37 cellular contexts compared by ENCODE assay signal in genomic region chr1:147452809-147453208, GRCh38.
DNase-seq lines count a peak whose midpoint lies in the region; ATAC-seq, FAIRE-seq and TF ChIP-seq lines count a peak whose summit lies in the region.
"Had no signal": no experiment of that assay in that cellular context is flagged by ENCODE, and none has a peak within 500 bp of the region (broad histone marks: within the 10 kb centered on the region; RNA-seq: fewer than 3 reads in every experiment).

No MANE protein-coding gene starts in this region.

- H3K9me3 Mint-ChIP-seq in neural progenitor cell = no peaks in the 10 kb centered on the region

- WGBS in liver = 41% methylated on average over 3 of the region's 3 CpGs
- 6% methylated on average over 3 of the region's 3 CpGs for WGBS in HepG2 (ENCODE audit: low lambda C conversion rate)
- 19% methylated on average over 3 of the region's 3 CpGs for WGBS in right lobe of liver (ENCODE audit: insufficient coverage, low coverage, low lambda C conversion rate, missing lambda C conversion rate)

- TF ChIP-seq POLR2A in HepG2 (IDR thresholded peaks at IDR 0.05; ENCODE audit: insufficient read depth in 1 of 2, low read depth in 2 of 2, low read length in 2 of 2) (no peak), right lobe of liver (IDR thresholded peaks at IDR 0.05) (no peak)

- TF ChIP-seq RAD21 in liver (IDR thresholded peaks at IDR 0.05) = no peak
- TF ChIP-seq RAD21 in HepG2 (CRISPR knock-in tag; IDR thresholded peaks at IDR 0.05) = no peak

- no peak overlapping the region for H3K9ac ChIP-seq in liver (ENCODE audit: low read depth in 1 of 2, low read length in 2 of 2)
- H3K9ac ChIP-seq in HepG2 (ENCODE audit: insufficient read depth, low read depth, low read length) = no peak overlapping the region
- no peak overlapping the region for H3K9ac ChIP-seq in neural progenitor cell
- H3K9ac ChIP-seq: BLaER1; BLaER1 treated with 17β-estradiol and CSF1 and Interleukin-3, amounts not matched to agents 10 nM and 100 nM had no signal

- CTCF ChIA-PET in HepG2 (lab: Yijun Ruan, JAX; ENCODE audit: low intra/inter-chr PET ratio, low total read pairs) = no interaction called here

- H3K27ac Mint-ChIP-seq in neural progenitor cell = no peak overlapping the region
- H3K27ac Mint-ChIP-seq: B cell; CD14-positive monocyte; CD4-positive, alpha-beta memory T cell; CD4-positive, alpha-beta T cell; CD8-positive, alpha-beta memory T cell; CD8-positive, alpha-beta T cell had no signal

- no peaks in the 10 kb centered on the region for H3K4me1 Mint-ChIP-seq in neural progenitor cell
- H3K4me1 Mint-ChIP-seq: B cell; CD14-positive monocyte; CD4-positive, alpha-beta memory T cell; CD4-positive, CD25-positive, alpha-beta regulatory T cell; CD8-positive, alpha-beta memory T cell had no signal

- POLR2A ChIA-PET in HepG2 (lab: Yijun Ruan, JAX) = no interaction called here

- H3K4me2 ChIP-seq in HepG2 (ENCODE audit: low read depth, low read length) (no peak overlapping the region), neural progenitor cell (no peak overlapping the region)
- H3K4me2 ChIP-seq: A549; BLaER1; BLaER1 treated with 17β-estradiol and CSF1 and Interleukin-3, amounts not matched to agents 10 nM and 100 nM had no signal

- H3K4me3 Mint-ChIP-seq in neural progenitor cell = no peak overlapping the region
- H3K4me3 Mint-ChIP-seq: B cell; CD14-positive monocyte; CD4-positive, alpha-beta memory T cell; CD4-positive, alpha-beta T cell; CD4-positive, CD25-positive, alpha-beta regulatory T cell; CD8-positive, alpha-beta memory T cell; CD8-positive, alpha-beta T cell had no signal

- TF ChIP-seq EP300 in HepG2 (IDR thresholded peaks at IDR 0.05; ENCODE audit: low read depth in 2 of 2, low read length in 2 of 2) = no peak
- TF ChIP-seq EP300 in HepG2 (CRISPR knock-in tag; IDR thresholded peaks at IDR 0.05; ENCODE audit: borderline replicate concordance) = no peak

- H3K27ac ChIP-seq in liver (ENCODE audit: low read depth in 1 of 2, low read length in 2 of 2) (no peak overlapping the region), HepG2 (ENCODE audit: extremely low read length, insufficient read depth, low read length) (no peak overlapping the region), right lobe of liver (no peak overlapping the region), neural progenitor cell (no peak overlapping the region)
- H3K27ac ChIP-seq: 22Rv1; A549; BLaER1; BLaER1 treated with 17β-estradiol and CSF1 and Interleukin-3, amounts not matched to agents 10 nM and 100 nM; C4-2B had no signal

- H3F3A ChIP-seq in neural progenitor cell (ENCODE audit: low read depth) = no peaks in the 10 kb centered on the region

- H3K4me3 ChIP-seq in liver (ENCODE audit: low read depth in 1 of 3, low read length in 3 of 3) (no peak overlapping the region), HepG2 (replicated peaks in 1 of 3; ENCODE audit: insufficient read depth in 1 of 3, low read depth in 2 of 3, low read length in 3 of 3) (no peak overlapping the region), right lobe of liver (no peak overlapping the region), neural progenitor cell (no peak overlapping the region)
- H3K4me3 ChIP-seq: A549; BLaER1; BLaER1 treated with 17β-estradiol and CSF1 and Interleukin-3, amounts not matched to agents 10 nM and 100 nM had no signal

- H3K9me3 ChIP-seq in liver (ENCODE audit: control insufficient read depth in 4 of 4, low read length in 3 of 4) (peaks cover 0 to under 1% (median 0%) of the 10 kb centered on the region in 4 donors), HepG2 (ENCODE audit: low read length) (no peaks in the 10 kb centered on the region), right lobe of liver (peaks cover 0 to 3% (median 0%) of the 10 kb centered on the region in 4 donors), neural progenitor cell (ENCODE audit: low read depth) (no peaks in the 10 kb centered on the region)
- H3K9me3 ChIP-seq: A549, BE2C, Caco-2 had no signal

- FAIRE-seq in HepG2 (lab: Jason Lieb, UNC) = no peak
- FAIRE-seq: A204.1, A549, D721Med had no signal

- DNase-seq in HepG2 (ENCODE audit: low spot score) (no peak), NCI-H774 (lab: John Stamatoyannopoulos, UW) (peak; percentile 4), left lobe of liver (ENCODE audit: low spot score) (no peak), right lobe of liver (peak in 2 of 3 donors; percentile 21 to 53), neural progenitor cell (ENCODE audit: low spot score) (no peak), NCI-H1436 treated with DMSO at 0.1 percent for 48 hours (lab: John Stamatoyannopoulos, UW) (no peak)
- DNase-seq: 8988T; ACHN; AML-193; BE2C; C1 segment of cervical spinal cord; Caco-2; Calu3; CD4-positive, alpha-beta memory T cell; CD4-positive, alpha-beta T cell; CD4-positive, CD25-positive, alpha-beta regulatory T cell; CD8-positive, alpha-beta memory T cell; CD8-positive, alpha-beta T cell; COR-L47; DMS 273 treated with DMSO at 0.1 percent for 48 hours; DMS153; DMS53; DMS79; DMS79 treated with DMSO at 0.1 percent for 48 hours; DND-41; EL had no signal

- H3K36me3 Mint-ChIP-seq in neural progenitor cell = no peaks in the 10 kb centered on the region
- H3K36me3 Mint-ChIP-seq: CD14-positive monocyte; CD4-positive, alpha-beta memory T cell; CD4-positive, CD25-positive, alpha-beta regulatory T cell; CD8-positive, alpha-beta memory T cell; CD8-positive, alpha-beta T cell had no signal

- H3K79me2 ChIP-seq in HepG2 (ENCODE audit: insufficient read depth, low read length) = no peaks in the 10 kb centered on the region
- no peaks in the 10 kb centered on the region for H3K79me2 ChIP-seq in neural progenitor cell (ENCODE audit: low read depth)

- H4K20me1 ChIP-seq in HepG2 (ENCODE audit: insufficient read depth, low read length) (no peaks in the 10 kb centered on the region), neural progenitor cell (ENCODE audit: low read depth) (no peaks in the 10 kb centered on the region)
- H4K20me1 ChIP-seq: BLaER1; BLaER1 treated with 17β-estradiol and CSF1 and Interleukin-3, amounts not matched to agents 10 nM and 100 nM had no signal

- H3K27me3 Mint-ChIP-seq in neural progenitor cell (ENCODE audit: insufficient read depth, low read depth) = no peaks in the 10 kb centered on the region

- H2AFZ ChIP-seq in HepG2 (ENCODE audit: low read length) = no peak overlapping the region
- H2AFZ ChIP-seq in neural progenitor cell (replicated peaks) = no peak overlapping the region

- no peak for ATAC-seq in HepG2
- peak; percentile 93 for ATAC-seq in left lobe of liver
- ATAC-seq in right lobe of liver = peak; percentile 78 to 93 (median 92)
- ATAC-seq in GM18498 (IDR thresholded peaks at IDR 0.05; ENCODE audit: unreplicated experiment) = no peak
- ATAC-seq: A549; CD8-positive, alpha-beta T cell had no signal

- in situ Hi-C loops in HepG2 (cut with HindIII; ENCODE audit: extremely low pct_ligation_motif_present, low pct_unique_long_range_greater_than_20kb) = no loop called here

- H3K27me3 ChIP-seq in liver (ENCODE audit: control insufficient read depth in 4 of 4, insufficient read depth in 4 of 4, low read length in 3 of 4) (no peaks in the 10 kb centered on the region), HepG2 (ENCODE audit: control insufficient read depth in 1 of 2, insufficient read depth in 2 of 2, low read length in 2 of 2) (no peaks in the 10 kb centered on the region), right lobe of liver (no peaks in the 10 kb centered on the region), neural progenitor cell (no peaks in the 10 kb centered on the region)
- H3K27me3 ChIP-seq: BE2C; BLaER1; BLaER1 treated with 17β-estradiol and CSF1 and Interleukin-3, amounts not matched to agents 10 nM and 100 nM had no signal

- no peak for TF ChIP-seq CTCF in liver (IDR thresholded peaks at IDR 0.05; ENCODE audit: low read depth, low read length, missing input control)
- TF ChIP-seq CTCF in HepG2 (CRISPR knock-in tag; IDR thresholded peaks at IDR 0.05) = no peak
- no peak for TF ChIP-seq CTCF in right lobe of liver (IDR thresholded peaks at IDR 0.05)
- TF ChIP-seq CTCF in neural progenitor cell (IDR thresholded peaks at IDR 0.05) = no peak

- H3K36me3 ChIP-seq in liver (ENCODE audit: control insufficient read depth in 4 of 4, insufficient read depth in 3 of 4, low read depth in 1 of 4, low read length in 3 of 4) (no peaks in the 10 kb centered on the region), HepG2 (replicated peaks in 1 of 2; ENCODE audit: control insufficient read depth in 1 of 2, insufficient read depth in 2 of 2, low read length in 2 of 2) (no peaks in the 10 kb centered on the region), right lobe of liver (no peaks in the 10 kb centered on the region), neural progenitor cell (no peaks in the 10 kb centered on the region)
- H3K36me3 ChIP-seq: BE2C; BLaER1; BLaER1 treated with 17β-estradiol and CSF1 and Interleukin-3, amounts not matched to agents 10 nM and 100 nM had no signal

- intact Hi-C loops in HepG2 (cut with micrococcal nuclease; ENCODE audit: unreplicated experiment) (no loop called here), right lobe of liver (cut with DNase I) (no loop called here)

- H3K4me1 ChIP-seq in liver (ENCODE audit: control insufficient read depth in 4 of 4, insufficient read depth in 4 of 4, low read length in 3 of 4) (no peaks in the 10 kb centered on the region), HepG2 (ENCODE audit: insufficient read depth, low read length) (no peaks in the 10 kb centered on the region), right lobe of liver (no peaks in the 10 kb centered on the region), neural progenitor cell (no peaks in the 10 kb centered on the region)
- H3K4me1 ChIP-seq: A549; BE2C; BLaER1; BLaER1 treated with 17β-estradiol and CSF1 and Interleukin-3, amounts not matched to agents 10 nM and 100 nM; Caco-2 had no signal

- no TSS peak for BruUV-seq in HepG2 (replicated peaks; lab: Mats Ljungman, UMichigan)

TF ChIP-seq in liver, 16 proteins besides CTCF, POLR2A, EP300 and RAD21:
- TF ChIP-seq HNF4A (conservative IDR thresholded peaks at IDR 0.05) (peak in 1 of 2 donors; percentile 30), ATF3 (IDR thresholded peaks at IDR 0.05) (no peak), SP1 (IDR thresholded peaks at IDR 0.05) (no peak), RXRA (IDR thresholded peaks at IDR 0.05) (peak; percentile 20 to 52), HNF4G (IDR thresholded peaks at IDR 0.05) (no peak)

TF ChIP-seq in HepG2, 621 proteins besides CTCF, POLR2A, EP300 and RAD21 (continues in another document):
- no peak for TF ChIP-seq E2F1 (CRISPR knock-in tag; IDR thresholded peaks at IDR 0.05)
- no peak for TF ChIP-seq ZNF776 (CRISPR knock-in tag; IDR thresholded peaks at IDR 0.05)

Comparison
In these comparisons a context has a peak if more than half of its experiments do, and no peak if none do; other contexts are left out.
1. ATAC-seq: peak in left lobe of liver (single experiment) and right lobe of liver (4 of 4); none in HepG2 (single experiment) and GM18498 (single experiment).
2. DNase-seq: peak in NCI-H774 (single experiment) and right lobe of liver (2 of 3); none in HepG2 (single experiment), left lobe of liver (single experiment), neural progenitor cell (single experiment) and NCI-H1436 treated with DMSO at 0.1 percent for 48 hours (single experiment).